11 cellular contexts compared by ENCODE assay signal in the genomic region with DNA sequence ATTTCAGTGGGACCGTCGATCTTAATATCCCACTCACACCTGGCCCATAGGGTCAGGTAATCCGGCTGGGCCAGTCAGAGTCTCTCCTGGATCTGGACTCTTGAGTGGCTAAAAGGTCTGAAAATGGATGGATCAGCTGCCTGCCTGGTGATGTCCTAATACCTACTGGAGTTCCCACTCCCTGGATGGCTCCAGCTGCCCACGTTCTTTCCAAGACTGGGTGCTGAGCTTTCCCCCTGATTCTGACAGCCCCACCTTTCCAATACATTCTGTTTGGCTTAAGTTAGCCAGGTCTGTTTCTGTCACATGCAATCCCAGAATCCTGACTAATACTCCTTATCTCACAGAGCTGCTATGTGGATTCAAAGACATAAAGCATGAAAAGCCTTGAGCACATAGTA. TPM values are rescaled to one million over a fixed set of nuclear protein-coding genes. Genes with fewer than 3 reads are reported as not detected.
DNase-seq lines count a peak whose midpoint lies in the region; ATAC-seq and TF ChIP-seq lines count a peak whose summit lies in the region.
"Had no signal": no experiment of that assay in that cellular context is flagged by ENCODE, and none has a peak within 500 bp of the region (broad histone marks: within the 10 kb centered on the region; RNA-seq: fewer than 3 reads in every experiment).

No MANE protein-coding gene starts in this region.

- TF ChIP-seq POLR2A in HCT116 (IDR thresholded peaks at IDR 0.05; ENCODE audit: borderline replicate concordance, extremely low read depth, insufficient read depth, insufficient read length) (no peak), spleen (IDR thresholded peaks at IDR 0.05) (no peak)

- CTCF ChIA-PET in HCT116 (lab: Charles Lee), result interaction anchor here (1.8 kb wide), 1 partner anchor 9 kb away, joined by 4 read pairs; no protein-coding TSS in a partner anchor

- H3K9me3 Mint-ChIP-seq in brain, result peaks cover 0 to 2% (median 0%) of the 10 kb centered on the region in 5 experiments
- no peaks in the 10 kb centered on the region for H3K9me3 Mint-ChIP-seq in activated naive CD8-positive, alpha-beta T cell treated with anti-CD3 and anti-CD28 coated beads for 36 hours

- H3K9ac ChIP-seq in HCT116 (ENCODE audit: low read length) (no peak overlapping the region), Karpas-422 (ENCODE audit: low read length) (no peak overlapping the region)

- TF ChIP-seq CTCF in HCT116 (IDR thresholded peaks at IDR 0.05 in 2 of 3, conservative IDR thresholded peaks at IDR 0.05 in 1 of 3; ENCODE audit: borderline replicate concordance in 1 of 3, insufficient read depth in 1 of 3, low read depth in 2 of 3, low read length in 2 of 3) (no peak), brain (conservative IDR thresholded peaks at IDR 0.05) (no peak), spleen (IDR thresholded peaks at IDR 0.05 in 8 of 11, conservative IDR thresholded peaks at IDR 0.05 in 3 of 11) (no peak)

- peak overlapping the region; percentile 55 for H3K4me2 ChIP-seq in HCT116 (ENCODE audit: low read length)
- no peak overlapping the region for H3K4me2 ChIP-seq in Karpas-422 (ENCODE audit: low read depth, low read length, poor library complexity, severe bottlenecking)

- H3K9me3 ChIP-seq in HCT116 (ENCODE audit: control insufficient read depth in 1 of 2, insufficient read depth in 1 of 2, low read depth in 1 of 2, low read length in 2 of 2) (no peaks in the 10 kb centered on the region), right cardiac atrium (ENCODE audit: control insufficient read depth, low read length) (no peaks in the 10 kb centered on the region), spleen (no peaks in the 10 kb centered on the region), Karpas-422 (ENCODE audit: low read length) (no peaks in the 10 kb centered on the region)
- H3K9me3 ChIP-seq in effector memory CD4-positive, alpha-beta T cell (ENCODE audit: control insufficient read depth, low read length), result no peaks in the 10 kb centered on the region

- no peak for TF ChIP-seq RAD21 in HCT116 (IDR thresholded peaks at IDR 0.05; ENCODE audit: low read depth)

- H3K79me2 ChIP-seq in HCT116 (ENCODE audit: insufficient read depth, low read length) (peaks cover 44% of the 10 kb centered on the region; the same call in 1 of the 2 replicates), Karpas-422 (ENCODE audit: low read length) (no peaks in the 10 kb centered on the region)

- DNase-seq in HCT116 (ENCODE audit: low read depth, low spot score) (no peak), right cardiac atrium (no peak), spleen (peak; percentile 16), Karpas-422 (no peak)
- no peak for DNase-seq in effector memory CD4-positive, alpha-beta T cell
- DNase-seq in activated naive CD8-positive, alpha-beta T cell treated with anti-CD3 and anti-CD28 coated beads for 36 hours, result no peak
- DNase-seq: NCI-H2227 treated with DMSO at 0.1 percent for 48 hours had no signal

- RAD21 ChIA-PET in HCT116 (lab: Charles Lee; ENCODE audit: low non-redundant PET in 1 of 2, low total read pairs in 2 of 2, uncharacterized antibody in 2 of 2, unreplicated experiment in 2 of 2), result no interaction called here

- H3K4me3 ChIP-seq in HCT116 (replicated peaks in 1 of 2; ENCODE audit: low read depth in 1 of 2, low read length in 2 of 2) (no peak overlapping the region), right cardiac atrium (ENCODE audit: low read length) (no peak overlapping the region), spleen (no peak overlapping the region), Karpas-422 (ENCODE audit: low read length) (no peak overlapping the region)
- H3K4me3 ChIP-seq in effector memory CD4-positive, alpha-beta T cell (ENCODE audit: insufficient read depth, low read depth, low read length, poor library complexity, severe bottlenecking), result no peak overlapping the region
- H3K4me3 ChIP-seq: lung, SK-N-MC had no signal

- POLR2A ChIA-PET in HCT116 (lab: Charles Lee), result interaction anchor here (1.2 kb wide), 1 partner anchor 9 kb away, joined by 4 read pairs; no protein-coding TSS in a partner anchor

- peaks cover 78% of the 10 kb centered on the region for H3K4me1 Mint-ChIP-seq in brain
- peaks cover 11% of the 10 kb centered on the region for H3K4me1 Mint-ChIP-seq in activated naive CD8-positive, alpha-beta T cell treated with anti-CD3 and anti-CD28 coated beads for 36 hours

- BruUV-seq in HCT116 (replicated peaks; lab: Mats Ljungman, UMichigan), result no TSS peak

- H3K27me3 ChIP-seq in HCT116 (ENCODE audit: insufficient read depth, low read length) (no peaks in the 10 kb centered on the region), right cardiac atrium (ENCODE audit: control insufficient read depth, insufficient read depth) (no peaks in the 10 kb centered on the region), spleen (replicated peaks in 1 of 7) (peaks cover 0 to 50% (median 10%) of the 10 kb centered on the region in 7 donors), Karpas-422 (ENCODE audit: low read length) (peaks cover 2% of the 10 kb centered on the region; the same call in 1 of the 2 replicates)
- peaks cover 4% of the 10 kb centered on the region for H3K27me3 ChIP-seq in effector memory CD4-positive, alpha-beta T cell (replicated peaks; ENCODE audit: control insufficient read depth, insufficient read depth, low read length, poor library complexity, severe bottlenecking)

- peaks cover 3% of the 10 kb centered on the region for H3K27me3 Mint-ChIP-seq in brain
- peaks cover 34% of the 10 kb centered on the region for H3K27me3 Mint-ChIP-seq in activated naive CD8-positive, alpha-beta T cell treated with anti-CD3 and anti-CD28 coated beads for 36 hours

- H3K9me2 ChIP-seq in HCT116 (ENCODE audit: insufficient read depth) (no peaks in the 10 kb centered on the region), Karpas-422 (replicated peaks; ENCODE audit: insufficient read depth, low read length) (no peaks in the 10 kb centered on the region)

- H3K27ac Mint-ChIP-seq in brain, result peak overlapping the region; percentile 48 to 96 (median 91)
- H3K27ac Mint-ChIP-seq in activated naive CD8-positive, alpha-beta T cell treated with anti-CD3 and anti-CD28 coated beads for 36 hours, result no peak overlapping the region

- ATAC-seq in HCT116, result no peak
- ATAC-seq in right cardiac atrium, result no peak
- ATAC-seq in GM18519 (IDR thresholded peaks at IDR 0.05; ENCODE audit: low FRiP score, unreplicated experiment), result no peak

- 90% methylated on average over 4 of the region's 4 CpGs for WGBS in right cardiac atrium
- WGBS in spleen, 5 donors, result 86 to 97% (median 91%) methylated on average over 4 of the region's 4 CpGs

- 0 out of 2 replicates have a peak, but pooled peaks cover 8% of the 10 kb centered on the region for H4K20me1 ChIP-seq in HCT116 (ENCODE audit: insufficient read depth)
- no peaks in the 10 kb centered on the region for H4K20me1 ChIP-seq in Karpas-422 (ENCODE audit: insufficient read depth, low read depth, low read length)

- H3K36me3 Mint-ChIP-seq in brain, result peaks cover 13% of the 10 kb centered on the region
- no peaks in the 10 kb centered on the region for H3K36me3 Mint-ChIP-seq in activated naive CD8-positive, alpha-beta T cell treated with anti-CD3 and anti-CD28 coated beads for 36 hours

- H3K4me1 ChIP-seq in HCT116 (ENCODE audit: control insufficient read depth in 1 of 2, insufficient read depth in 2 of 2, low read length in 2 of 2), result peaks cover 15 to 24% of the 10 kb centered on the region in 2 experiments
- H3K4me1 ChIP-seq in right cardiac atrium (ENCODE audit: control insufficient read depth, insufficient read depth, low read length), result peaks cover 16% of the 10 kb centered on the region
- H3K4me1 ChIP-seq in spleen, result peaks cover 0 to 16% (median 4%) of the 10 kb centered on the region in 6 donors
- no peaks in the 10 kb centered on the region for H3K4me1 ChIP-seq in Karpas-422 (ENCODE audit: low read length)
- H3K4me1 ChIP-seq in effector memory CD4-positive, alpha-beta T cell (ENCODE audit: control insufficient read depth, insufficient read depth, low read length, poor library complexity, severe bottlenecking), result no peaks in the 10 kb centered on the region

- no peak overlapping the region for H3K4me3 Mint-ChIP-seq in brain
- no peak overlapping the region for H3K4me3 Mint-ChIP-seq in activated naive CD8-positive, alpha-beta T cell treated with anti-CD3 and anti-CD28 coated beads for 36 hours

- intact Hi-C loops in HCT116 (cut with micrococcal nuclease), result no loop called here
- intact Hi-C loops in right cardiac atrium (cut with DNase I), result no loop called here
- intact Hi-C loops in spleen (cut with DNase I; ENCODE audit: low total_unique reads), result no loop called here

- H3K27ac ChIP-seq in HCT116 (ENCODE audit: low read depth, low read length) (no peak overlapping the region), right cardiac atrium (ENCODE audit: low read length) (peak overlapping the region; percentile 5), spleen (no peak overlapping the region), Karpas-422 (ENCODE audit: low read length) (no peak overlapping the region)
- no peak overlapping the region for H3K27ac ChIP-seq in effector memory CD4-positive, alpha-beta T cell (ENCODE audit: insufficient read depth, low read length, poor library complexity, severe bottlenecking)
- H3K27ac ChIP-seq: SK-N-MC had no signal

- H2AFZ ChIP-seq in HCT116 (ENCODE audit: low read depth, low read length, poor library complexity, severe bottlenecking) (no peak overlapping the region), Karpas-422 (ENCODE audit: low read length) (no peak overlapping the region)

- H3K36me3 ChIP-seq in HCT116 (ENCODE audit: control insufficient read depth in 1 of 2, insufficient read depth in 2 of 2, low read length in 2 of 2), result peaks cover 0 to under 1% of the 10 kb centered on the region in 2 experiments; a peak in 1 of 4 replicates
- no peaks in the 10 kb centered on the region for H3K36me3 ChIP-seq in spleen
- H3K36me3 ChIP-seq in Karpas-422 (ENCODE audit: insufficient read depth, low read length), result no peaks in the 10 kb centered on the region
- H3K36me3 ChIP-seq in effector memory CD4-positive, alpha-beta T cell (ENCODE audit: control insufficient read depth, insufficient read depth, low read length), result no peaks in the 10 kb centered on the region

TF ChIP-seq in HCT116, 20 proteins besides CTCF, POLR2A, EP300 and RAD21 (continues in another document):
- no peak for TF ChIP-seq JUND (IDR thresholded peaks at IDR 0.05)
- TF ChIP-seq CBX3 (IDR thresholded peaks at IDR 0.05; ENCODE audit: low read depth), result no peak
- TF ChIP-seq CEBPB (IDR thresholded peaks at IDR 0.05; ENCODE audit: low read depth), result no peak
- no peak for TF ChIP-seq EZH2 (IDR thresholded peaks at IDR 0.05)
- TF ChIP-seq TCF7L2 (IDR thresholded peaks at IDR 0.05; ENCODE audit: borderline replicate concordance, extremely low read depth, insufficient read depth, insufficient read length), result no peak

RNA-seq across cellular contexts. Expression of a gene that starts 10.2 kb away (rescaled TPM):
- 27.5 TPM for total RNA-seq in HCT116 (2021; ENCODE audit: unreplicated experiment)
- polyA plus RNA-seq in HCT116 (2012), result 13.4 TPM in 2 replicates
- polyA plus RNA-seq in brain (ENCODE audit: insufficient read depth, low read depth, low replicate concordance), result 16.3 TPM
- total RNA-seq in right cardiac atrium, result 10 to 100 TPM in 1 of 4 donors, 1 to 10 TPM in 3; 5.1 to 18.0 (median 9.1) TPM
- 2.2 TPM for polyA plus RNA-seq in right cardiac atrium
- 10 to 100 TPM in 5 of 7 donors, 1 to 10 TPM in 2; 5.2 to 31.8 (median 19.8) TPM for total RNA-seq in spleen
- 1 to 10 TPM; 2.0 to 2.7 (median 2.4) TPM for polyA plus RNA-seq in spleen
- total RNA-seq in Karpas-422 (2014; rRNA removed; shearing (Covaris generic); ENCODE audit: low replicate concordance), result 0.15 TPM in 1 of 2 replicates, not detected in the other
- total RNA-seq in activated naive CD8-positive, alpha-beta T cell treated with anti-CD3 and anti-CD28 coated beads for 36 hours, result under 1 TPM; 0.80 to 0.84 TPM
